Comparison of ENCODE assay signal across 1 cellular context in genomic region chr11:10051868-10052586, GRCh38.
TF ChIP-seq lines count a peak whose summit lies in the region.

No MANE protein-coding gene starts in this region.

TF ChIP-seq in endothelial cell of umbilical vein, 7 proteins besides CTCF, POLR2A, EP300 and RAD21 (continued from another document):
- no peak for TF ChIP-seq GATA2 (IDR thresholded peaks at IDR 0.05; ENCODE audit: insufficient read depth, insufficient read length, low read depth, low read length)
- TF ChIP-seq MYC (IDR thresholded peaks at IDR 0.05; ENCODE audit: low read depth, low read length) = no peak
TF ChIP-seq in endothelial cell of umbilical vein: peak in this region for 0.
